Comparison of ENCODE assay signal across 2 cellular contexts in the genomic region with DNA sequence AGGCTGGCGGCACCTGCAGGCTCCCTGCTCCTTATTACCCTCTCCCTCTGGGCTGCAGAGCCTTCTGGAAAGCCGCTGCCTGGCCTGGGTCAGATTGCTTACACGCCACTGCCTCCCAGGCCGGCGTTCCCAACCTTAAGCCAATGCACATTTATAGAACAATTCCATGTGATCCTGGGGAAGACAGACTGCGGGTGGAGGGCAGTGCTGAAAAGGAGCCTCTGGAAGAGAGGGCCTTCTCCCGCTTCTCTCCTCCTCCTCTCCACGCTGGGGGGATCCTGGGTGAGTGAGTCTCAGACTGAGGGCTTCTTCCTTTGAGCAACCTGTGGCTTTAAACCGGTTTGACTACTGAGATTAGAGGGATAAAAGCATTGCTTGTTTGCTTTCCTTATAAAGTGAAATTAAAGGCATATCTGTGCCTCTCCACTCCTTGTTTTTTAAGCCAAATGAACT.
TF ChIP-seq lines count a peak whose summit lies in the region.

No MANE protein-coding gene starts in this region.

TF ChIP-seq in SK-N-SH treated with all-trans-retinoic acid at 6 μM for 48 hours, 23 proteins besides CTCF, POLR2A, EP300 and RAD21 (continued from another document):
- TF ChIP-seq ESRRG (CRISPR knock-in tag; IDR thresholded peaks at IDR 0.05) (no peak), TOX (CRISPR knock-in tag; IDR thresholded peaks at IDR 0.05; ENCODE audit: borderline replicate concordance) (no peak), PPARA (CRISPR knock-in tag; IDR thresholded peaks at IDR 0.05; ENCODE audit: borderline replicate concordance) (no peak), ZNF70 (CRISPR knock-in tag; IDR thresholded peaks at IDR 0.05) (no peak), CSDC2 (CRISPR knock-in tag; IDR thresholded peaks at IDR 0.05) (no peak), RARB (CRISPR knock-in tag; IDR thresholded peaks at IDR 0.05) (no peak), BACH2 (CRISPR knock-in tag; IDR thresholded peaks at IDR 0.05; ENCODE audit: borderline replicate concordance) (no peak), ZFP3 (CRISPR knock-in tag; IDR thresholded peaks at IDR 0.05) (no peak), SNAI2 (CRISPR knock-in tag; IDR thresholded peaks at IDR 0.05) (no peak), ARNTL (CRISPR knock-in tag; IDR thresholded peaks at IDR 0.05; ENCODE audit: borderline replicate concordance, low read depth) (no peak), OSR1 (CRISPR knock-in tag; IDR thresholded peaks at IDR 0.05) (no peak), ZNF565 (CRISPR knock-in tag; conservative IDR thresholded peaks at IDR 0.05; ENCODE audit: low read depth) (no peak), GLIS3 (CRISPR knock-in tag; IDR thresholded peaks at IDR 0.05) (no peak)
- TF ChIP-seq, protein P1, sequence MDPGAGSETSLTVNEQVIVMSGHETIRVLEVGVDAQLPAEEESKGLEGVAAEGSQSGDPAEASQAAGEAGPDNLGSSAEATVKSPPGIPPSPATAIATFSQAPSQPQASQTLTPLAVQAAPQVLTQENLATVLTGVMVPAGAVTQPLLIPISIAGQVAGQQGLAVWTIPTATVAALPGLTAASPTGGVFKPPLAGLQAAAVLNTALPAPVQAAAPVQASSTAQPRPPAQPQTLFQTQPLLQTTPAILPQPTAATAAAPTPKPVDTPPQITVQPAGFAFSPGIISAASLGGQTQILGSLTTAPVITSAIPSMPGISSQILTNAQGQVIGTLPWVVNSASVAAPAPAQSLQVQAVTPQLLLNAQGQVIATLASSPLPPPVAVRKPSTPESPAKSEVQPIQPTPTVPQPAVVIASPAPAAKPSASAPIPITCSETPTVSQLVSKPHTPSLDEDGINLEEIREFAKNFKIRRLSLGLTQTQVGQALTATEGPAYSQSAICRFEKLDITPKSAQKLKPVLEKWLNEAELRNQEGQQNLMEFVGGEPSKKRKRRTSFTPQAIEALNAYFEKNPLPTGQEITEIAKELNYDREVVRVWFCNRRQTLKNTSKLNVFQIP (CRISPR knock-in tag; IDR thresholded peaks at IDR 0.05; ENCODE audit: borderline replicate concordance, low read depth) = no peak
- TF ChIP-seq, protein P2, sequence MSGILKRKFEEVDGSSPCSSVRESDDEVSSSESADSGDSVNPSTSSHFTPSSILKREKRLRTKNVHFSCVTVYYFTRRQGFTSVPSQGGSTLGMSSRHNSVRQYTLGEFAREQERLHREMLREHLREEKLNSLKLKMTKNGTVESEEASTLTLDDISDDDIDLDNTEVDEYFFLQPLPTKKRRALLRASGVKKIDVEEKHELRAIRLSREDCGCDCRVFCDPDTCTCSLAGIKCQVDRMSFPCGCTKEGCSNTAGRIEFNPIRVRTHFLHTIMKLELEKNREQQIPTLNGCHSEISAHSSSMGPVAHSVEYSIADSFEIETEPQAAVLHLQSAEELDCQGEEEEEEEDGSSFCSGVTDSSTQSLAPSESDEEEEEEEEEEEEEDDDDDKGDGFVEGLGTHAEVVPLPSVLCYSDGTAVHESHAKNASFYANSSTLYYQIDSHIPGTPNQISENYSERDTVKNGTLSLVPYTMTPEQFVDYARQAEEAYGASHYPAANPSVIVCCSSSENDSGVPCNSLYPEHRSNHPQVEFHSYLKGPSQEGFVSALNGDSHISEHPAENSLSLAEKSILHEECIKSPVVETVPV (CRISPR knock-in tag; IDR thresholded peaks at IDR 0.05) = no peak
- TF ChIP-seq, protein P3, sequence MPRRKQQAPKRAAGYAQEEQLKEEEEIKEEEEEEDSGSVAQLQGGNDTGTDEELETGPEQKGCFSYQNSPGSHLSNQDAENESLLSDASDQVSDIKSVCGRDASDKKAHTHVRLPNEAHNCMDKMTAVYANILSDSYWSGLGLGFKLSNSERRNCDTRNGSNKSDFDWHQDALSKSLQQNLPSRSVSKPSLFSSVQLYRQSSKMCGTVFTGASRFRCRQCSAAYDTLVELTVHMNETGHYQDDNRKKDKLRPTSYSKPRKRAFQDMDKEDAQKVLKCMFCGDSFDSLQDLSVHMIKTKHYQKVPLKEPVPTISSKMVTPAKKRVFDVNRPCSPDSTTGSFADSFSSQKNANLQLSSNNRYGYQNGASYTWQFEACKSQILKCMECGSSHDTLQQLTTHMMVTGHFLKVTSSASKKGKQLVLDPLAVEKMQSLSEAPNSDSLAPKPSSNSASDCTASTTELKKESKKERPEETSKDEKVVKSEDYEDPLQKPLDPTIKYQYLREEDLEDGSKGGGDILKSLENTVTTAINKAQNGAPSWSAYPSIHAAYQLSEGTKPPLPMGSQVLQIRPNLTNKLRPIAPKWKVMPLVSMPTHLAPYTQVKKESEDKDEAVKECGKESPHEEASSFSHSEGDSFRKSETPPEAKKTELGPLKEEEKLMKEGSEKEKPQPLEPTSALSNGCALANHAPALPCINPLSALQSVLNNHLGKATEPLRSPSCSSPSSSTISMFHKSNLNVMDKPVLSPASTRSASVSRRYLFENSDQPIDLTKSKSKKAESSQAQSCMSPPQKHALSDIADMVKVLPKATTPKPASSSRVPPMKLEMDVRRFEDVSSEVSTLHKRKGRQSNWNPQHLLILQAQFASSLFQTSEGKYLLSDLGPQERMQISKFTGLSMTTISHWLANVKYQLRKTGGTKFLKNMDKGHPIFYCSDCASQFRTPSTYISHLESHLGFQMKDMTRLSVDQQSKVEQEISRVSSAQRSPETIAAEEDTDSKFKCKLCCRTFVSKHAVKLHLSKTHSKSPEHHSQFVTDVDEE (CRISPR knock-in tag; IDR thresholded peaks at IDR 0.05) = no peak
- TF ChIP-seq, protein P4, sequence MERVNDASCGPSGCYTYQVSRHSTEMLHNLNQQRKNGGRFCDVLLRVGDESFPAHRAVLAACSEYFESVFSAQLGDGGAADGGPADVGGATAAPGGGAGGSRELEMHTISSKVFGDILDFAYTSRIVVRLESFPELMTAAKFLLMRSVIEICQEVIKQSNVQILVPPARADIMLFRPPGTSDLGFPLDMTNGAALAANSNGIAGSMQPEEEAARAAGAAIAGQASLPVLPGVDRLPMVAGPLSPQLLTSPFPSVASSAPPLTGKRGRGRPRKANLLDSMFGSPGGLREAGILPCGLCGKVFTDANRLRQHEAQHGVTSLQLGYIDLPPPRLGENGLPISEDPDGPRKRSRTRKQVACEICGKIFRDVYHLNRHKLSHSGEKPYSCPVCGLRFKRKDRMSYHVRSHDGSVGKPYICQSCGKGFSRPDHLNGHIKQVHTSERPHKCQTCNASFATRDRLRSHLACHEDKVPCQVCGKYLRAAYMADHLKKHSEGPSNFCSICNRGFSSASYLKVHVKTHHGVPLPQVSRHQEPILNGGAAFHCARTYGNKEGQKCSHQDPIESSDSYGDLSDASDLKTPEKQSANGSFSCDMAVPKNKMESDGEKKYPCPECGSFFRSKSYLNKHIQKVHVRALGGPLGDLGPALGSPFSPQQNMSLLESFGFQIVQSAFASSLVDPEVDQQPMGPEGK (CRISPR knock-in tag; IDR thresholded peaks at IDR 0.05; ENCODE audit: borderline replicate concordance) = no peak
TF ChIP-seq in SK-N-SH treated with all-trans-retinoic acid at 6 μM for 48 hours: peak in this region for 0.

TF ChIP-seq in SK-N-SH, 30 proteins besides CTCF, POLR2A, EP300 and RAD21 (continued from another document):
- no peak for TF ChIP-seq GABPA (IDR thresholded peaks at IDR 0.05; ENCODE audit: low read depth)
- no peak for TF ChIP-seq RXRA (IDR thresholded peaks at IDR 0.05; ENCODE audit: borderline replicate concordance, low read depth)
- TF ChIP-seq GATA2 (CRISPR knock-in tag; IDR thresholded peaks at IDR 0.05) = no peak
- TF ChIP-seq TEAD4 (IDR thresholded peaks at IDR 0.05; ENCODE audit: borderline replicate concordance, insufficient read depth) = no peak
